In genomic region chr13:107324416-107325204, GRCh38 we compare ENCODE assay signal across 36 cellular contexts.
"Had no signal": no experiment of that assay in that cellular context is flagged by ENCODE, and none has a peak within 500 bp of the region (broad histone marks: within the 10 kb centered on the region; RNA-seq: fewer than 3 reads in every experiment).

No MANE protein-coding gene starts in this region.

- H3K27ac ChIP-seq: ascending aorta, Peyer's patch, SJSA1, WERI-Rb-1 had no signal

- H3K27me3 Mint-ChIP-seq: activated CD4-positive, alpha-beta memory T cell treated with anti-CD3 and anti-CD28 coated beads, Interleukin-2, amount 10 ng/mL, durations not matched to agents 7 days and 5 days; activated naive CD8-positive, alpha-beta T cell treated with anti-CD3 and anti-CD28 coated beads for 36 hours; activated T-helper 17 cell treated with anti-CD3 and anti-CD28 coated beads, Interleukin-2, amount 50 U/mL, for 72 hours had no signal

- H3K36me3 ChIP-seq: ascending aorta, Peyer's patch, SJSA1, WERI-Rb-1 had no signal

- H3K4me1 ChIP-seq: ascending aorta, Peyer's patch, SJSA1 had no signal

- DNase-seq: activated CD4-positive, alpha-beta memory T cell treated with anti-CD3 and anti-CD28 coated beads, Interleukin-2, amount 10 ng/mL, durations not matched to agents 7 days and 5 days; activated CD4-positive, alpha-beta T cell treated with anti-CD3 and anti-CD28 coated beads for 1 hour; activated CD4-positive, alpha-beta T cell treated with anti-CD3 and anti-CD28 coated beads for 48 hours; activated CD4-positive, CD25-positive, alpha-beta regulatory T cell; activated effector memory CD4-positive, alpha-beta T cell treated with anti-CD3 and anti-CD28 coated beads, Interleukin-2, amount 50 U/mL, for 16 hours; activated naive CD4-positive, alpha-beta T cell; activated naive CD4-positive, alpha-beta T cell treated with anti-CD3 and anti-CD28 coated beads, Interleukin-2, amount 50 U/mL, for 16 hours; activated naive CD8-positive, alpha-beta T cell treated with anti-CD3 and anti-CD28 coated beads for 36 hours; activated T-cell treated with anti-CD3 and anti-CD28 coated beads, Interleukin-2, amount 50 U/mL, for 1 hour; activated T-cell treated with anti-CD3 and anti-CD28 coated beads, Interleukin-2, amount 50 U/mL, for 72 hours; amygdala; Kasumi-1; MM.1S; MV-4-11; NCI-H1092; NCI-H1436 treated with DMSO at 0.1 percent for 48 hours; NCI-H1694 treated with DMSO at 0.1 percent for 48 hours; NCI-H2029; NCI-H2107; NCI-H2171; NCI-H510A; NCI-H526; NCI-H748 treated with DMSO at 0.1 percent for 48 hours; NK-92 treated with Interleukin-12 subunit alpha and Interleukin-12 subunit beta, amount 100 ng/mL, for 24 hours; PC-3; Peyer's patch; RPMI8226; SHP77 treated with DMSO at 0.1 percent for 48 hours; SW 1271; T-helper 1 cell; T-helper 2 cell; T-helper 9 cell; WERI-Rb-1 had no signal

- H3K9me3 ChIP-seq: ascending aorta, Peyer's patch, SJSA1 had no signal

- H3K4me1 Mint-ChIP-seq: activated CD4-positive, alpha-beta memory T cell treated with anti-CD3 and anti-CD28 coated beads, Interleukin-2, amount 10 ng/mL, durations not matched to agents 7 days and 5 days; activated naive CD8-positive, alpha-beta T cell treated with anti-CD3 and anti-CD28 coated beads for 36 hours; activated T-helper 17 cell treated with anti-CD3 and anti-CD28 coated beads, Interleukin-2, amount 50 U/mL, for 72 hours had no signal

- H3K9me3 Mint-ChIP-seq: activated CD4-positive, alpha-beta memory T cell treated with anti-CD3 and anti-CD28 coated beads, Interleukin-2, amount 10 ng/mL, durations not matched to agents 7 days and 5 days; activated naive CD8-positive, alpha-beta T cell treated with anti-CD3 and anti-CD28 coated beads for 36 hours had no signal

- H3K36me3 Mint-ChIP-seq: activated naive CD8-positive, alpha-beta T cell treated with anti-CD3 and anti-CD28 coated beads for 36 hours had no signal

- H3K27me3 ChIP-seq: ascending aorta, Peyer's patch, SJSA1 had no signal

- ATAC-seq: activated T-cell treated with anti-CD3 and anti-CD28 coated beads, Interleukin-2, amount 50 U/mL, for 72 hours; activated T-helper 17 cell treated with anti-CD3 and anti-CD28 coated beads, Interleukin-2, amount 50 U/mL, for 72 hours; PC-3 had no signal

- H3K27ac Mint-ChIP-seq: activated CD4-positive, alpha-beta memory T cell treated with anti-CD3 and anti-CD28 coated beads, Interleukin-2, amount 10 ng/mL, durations not matched to agents 7 days and 5 days; activated naive CD8-positive, alpha-beta T cell treated with anti-CD3 and anti-CD28 coated beads for 36 hours; activated T-cell treated with anti-CD3 and anti-CD28 coated beads, Interleukin-2, amount 50 U/mL, for 72 hours; activated T-helper 17 cell treated with anti-CD3 and anti-CD28 coated beads, Interleukin-2, amount 50 U/mL, for 72 hours had no signal

- H3K4me3 ChIP-seq: ascending aorta, Peyer's patch, SJSA1 had no signal

- H3K4me3 Mint-ChIP-seq: activated CD4-positive, alpha-beta memory T cell treated with anti-CD3 and anti-CD28 coated beads, Interleukin-2, amount 10 ng/mL, durations not matched to agents 7 days and 5 days; activated naive CD8-positive, alpha-beta T cell treated with anti-CD3 and anti-CD28 coated beads for 36 hours; activated T-cell treated with anti-CD3 and anti-CD28 coated beads, Interleukin-2, amount 50 U/mL, for 72 hours; activated T-helper 17 cell treated with anti-CD3 and anti-CD28 coated beads, Interleukin-2, amount 50 U/mL, for 72 hours had no signal
